ENCODE assay signal across 10 cellular contexts in the genomic region with DNA sequence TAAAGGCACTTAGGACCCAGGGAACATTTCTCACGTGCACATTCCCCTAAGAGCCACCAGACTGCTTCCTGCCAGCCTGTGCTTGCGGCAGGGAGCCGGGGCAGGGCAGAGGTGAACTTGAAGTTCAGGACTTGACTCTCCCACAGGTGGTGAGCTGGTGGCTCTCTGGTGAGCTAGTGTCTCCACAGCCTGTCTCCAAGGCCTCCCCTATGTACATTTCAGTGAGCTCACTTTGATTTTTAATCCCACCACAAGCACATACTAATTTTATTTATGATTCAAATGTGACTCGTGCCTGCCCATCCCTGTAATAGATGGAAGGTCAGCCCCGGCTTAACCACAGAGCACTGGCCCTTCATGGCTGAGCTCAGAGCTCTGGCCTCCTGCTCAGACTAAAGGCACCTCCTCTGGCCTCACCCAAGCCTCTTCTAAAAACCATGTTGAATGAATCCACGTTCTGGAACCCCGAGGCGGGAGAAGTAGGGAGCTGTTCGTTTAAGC. TPM values are rescaled to one million over a fixed set of nuclear protein-coding genes. Genes with fewer than 3 reads are reported as not detected.
A peak's percentile ranks its signal among the peaks of the same experiment; 100 is the strongest.
DNase-seq lines count a peak whose midpoint lies in the region; ATAC-seq and TF ChIP-seq lines count a peak whose summit lies in the region.
"Had no signal": no experiment of that assay in that cellular context is flagged by ENCODE, and none has a peak within 500 bp of the region (broad histone marks: within the 10 kb centered on the region; RNA-seq: fewer than 3 reads in every experiment).

No MANE protein-coding gene starts in this region.

- H3K9ac ChIP-seq in stomach smooth muscle (ENCODE audit: low read length in 2 of 2) (no peak overlapping the region), mesendoderm (ENCODE audit: low read length) (no peak overlapping the region)

- no peak overlapping the region for H4K8ac ChIP-seq in mesendoderm (ENCODE audit: low read depth, low read length)

- no peak for ATAC-seq in activated CD8-positive, alpha-beta T cell treated with anti-CD3 and anti-CD28 coated beads for 36 hours

- no peak overlapping the region for H2BK15ac ChIP-seq in mesendoderm (replicated peaks; ENCODE audit: low read depth)

- H2BK120ac ChIP-seq in mesendoderm (ENCODE audit: low read depth, low read length) = no peak overlapping the region

- H3K4me2 ChIP-seq in mesendoderm (ENCODE audit: low read length) = no peak overlapping the region

- no peak for TF ChIP-seq CTCF in activated CD8-positive, alpha-beta T cell treated with anti-CD3 and anti-CD28 coated beads for 36 hours (IDR thresholded peaks at IDR 0.05)
- no peak for TF ChIP-seq CTCF in GM10248 (IDR thresholded peaks at IDR 0.05; ENCODE audit: control extremely low read depth, extremely low read depth, low read depth, missing control alignments)

- peaks cover 74% of the 10 kb centered on the region for H3K4me1 Mint-ChIP-seq in activated CD8-positive, alpha-beta T cell treated with anti-CD3 and anti-CD28 coated beads for 36 hours (ENCODE audit: low read depth)

- H3K9me3 ChIP-seq in stomach smooth muscle (ENCODE audit: control insufficient read depth in 2 of 2, low read length in 2 of 2) = no peaks in the 10 kb centered on the region

- H3K4me3 ChIP-seq in stomach smooth muscle (ENCODE audit: low read length in 2 of 2) (no peak overlapping the region), mesendoderm (ENCODE audit: low read length) (no peak overlapping the region)

- H3K36me3 Mint-ChIP-seq in activated CD8-positive, alpha-beta T cell treated with anti-CD3 and anti-CD28 coated beads for 36 hours (ENCODE audit: low read depth) = peaks cover 19% of the 10 kb centered on the region

- no peak overlapping the region for H3K4ac ChIP-seq in mesendoderm (ENCODE audit: low read depth, low read length)

- POLR2A ChIA-PET in activated CD8-positive, alpha-beta T cell treated with anti-CD3 and anti-CD28 coated beads for 36 hours (lab: Charles Lee) = interaction anchor here (1.1 to 1.3 kb wide), 2 partner anchors 17 to 33 kb away, joined by 3 to 4 read pairs; no protein-coding TSS in a partner anchor
- POLR2A ChIA-PET in GM10248 (lab: Yijun Ruan, JAX) = no interaction called here

- H3K4me1 ChIP-seq in stomach smooth muscle (ENCODE audit: control insufficient read depth, insufficient read depth, low read length) (peaks cover 40% of the 10 kb centered on the region), mesendoderm (ENCODE audit: control insufficient read depth, low read depth, low read length) (no peaks in the 10 kb centered on the region)

- H3K4me3 Mint-ChIP-seq in activated CD8-positive, alpha-beta T cell treated with anti-CD3 and anti-CD28 coated beads for 36 hours = no peak overlapping the region

- H3K56ac ChIP-seq in mesendoderm (ENCODE audit: low read length) = no peak overlapping the region

- no peaks in the 10 kb centered on the region for H3K27me3 ChIP-seq in stomach smooth muscle (ENCODE audit: control insufficient read depth in 1 of 2, insufficient read depth in 2 of 2, low read length in 2 of 2)
- no peaks in the 10 kb centered on the region for H3K27me3 ChIP-seq in mesendoderm (ENCODE audit: insufficient read depth, low read length, poor library complexity)

- peak; percentile 31 for DNase-seq in DMS 273 (lab: John Stamatoyannopoulos, UW; ENCODE audit: unreplicated experiment)
- DNase-seq in DMS 273 treated with DMSO at 0.1 percent for 48 hours (lab: John Stamatoyannopoulos, UW) = no peak
- DNase-seq in activated CD8-positive, alpha-beta T cell treated with anti-CD3 and anti-CD28 coated beads for 36 hours = no peak
- peak; percentile 43 for DNase-seq in islet precursor cell
- no peak for DNase-seq in GM19240 (ENCODE audit: insufficient read length, low spot score)
- DNase-seq in mesendoderm = no peak
- DNase-seq in GM10248 (ENCODE audit: extremely low spot score) = no peak
- DNase-seq: NCI-H2107 had no signal

- H3K27ac Mint-ChIP-seq in activated CD8-positive, alpha-beta T cell treated with anti-CD3 and anti-CD28 coated beads for 36 hours = peak overlapping the region; percentile 72

- no peaks in the 10 kb centered on the region for H3K27me3 Mint-ChIP-seq in activated CD8-positive, alpha-beta T cell treated with anti-CD3 and anti-CD28 coated beads for 36 hours

- H4K5ac ChIP-seq in mesendoderm (ENCODE audit: low read length) = no peak overlapping the region

- no peak overlapping the region for H3K23ac ChIP-seq in mesendoderm (ENCODE audit: low read length)

- H3K27ac ChIP-seq in stomach smooth muscle (ENCODE audit: low read length) (peak overlapping the region; percentile 6), mesendoderm (ENCODE audit: low read depth, low read length) (no peak overlapping the region)
- H3K27ac ChIP-seq: 22Rv1 had no signal

- WGBS in mesendoderm (ENCODE audit: extremely low coverage, insufficient coverage, low lambda C conversion rate) = no CpG with 5 or more reads among the region's 9 CpGs

- no peaks in the 10 kb centered on the region for H3K9me3 Mint-ChIP-seq in activated CD8-positive, alpha-beta T cell treated with anti-CD3 and anti-CD28 coated beads for 36 hours

- H3K79me2 ChIP-seq in mesendoderm (ENCODE audit: control insufficient read depth, insufficient read depth, low read length) = peaks cover 16% of the 10 kb centered on the region

- H3K36me3 ChIP-seq in stomach smooth muscle (ENCODE audit: control insufficient read depth in 2 of 2, insufficient read depth in 2 of 2, low read length in 2 of 2) (peaks cover 19 to 45% of the 10 kb centered on the region in 2 donors), mesendoderm (ENCODE audit: control insufficient read depth, insufficient read depth, low read length) (peaks cover 14% of the 10 kb centered on the region)

- H2BK5ac ChIP-seq in mesendoderm (ENCODE audit: low read length) = no peak overlapping the region

- H2AK5ac ChIP-seq in mesendoderm (ENCODE audit: low read length) = no peak overlapping the region

- CTCF ChIA-PET in activated CD8-positive, alpha-beta T cell treated with anti-CD3 and anti-CD28 coated beads for 36 hours (lab: Charles Lee) = interaction anchor here (1.1 to 2.0 kb wide), 4 partner anchors 36 to 146 kb away, joined by 3 to 6 read pairs (median 5); no protein-coding TSS in a partner anchor
- CTCF ChIA-PET in GM10248 (lab: Yijun Ruan, JAX) = interaction anchor here (0.8 to 2.2 kb wide), 7 partner anchors 9 to 712 kb away, joined by 3 to 8 read pairs (median 3); a partner anchor contains a TSS

- intact Hi-C loops in activated CD8-positive, alpha-beta T cell treated with anti-CD3 and anti-CD28 coated beads for 36 hours (cut with micrococcal nuclease) = no loop called here

- H3K18ac ChIP-seq in mesendoderm (ENCODE audit: low read length) = no peak overlapping the region

- H3K79me1 ChIP-seq in mesendoderm (ENCODE audit: low read length) = peaks cover 13% of the 10 kb centered on the region

RNA-seq across cellular contexts. Expression of a gene that starts 9.2 kb away (rescaled TPM):
- total RNA-seq in activated CD8-positive, alpha-beta T cell treated with anti-CD3 and anti-CD28 coated beads for 36 hours = 1 to 10 TPM; 8.2 to 9.5 TPM
- 30.3 TPM for polyA plus RNA-seq in mesendoderm (2013, experiment 1 of 2)
- polyA plus RNA-seq in mesendoderm (2013, experiment 2 of 2) = 30.0 TPM

Comparison
In these comparisons a context has a peak if more than half of its experiments do, and no peak if none do; other contexts are left out.
1. DNase-seq: peak in DMS 273 (single experiment) and islet precursor cell (single experiment); none in DMS 273 treated with DMSO at 0.1 percent for 48 hours (single experiment), activated CD8-positive, alpha-beta T cell treated with anti-CD3 and anti-CD28 coated beads for 36 hours (single experiment), GM19240 (single experiment), mesendoderm (single experiment) and GM10248 (single experiment).